ENCODE assay signal across 8 cellular contexts in genomic region chr10:100528885-100529472, GRCh38. TPM values are rescaled to one million over a fixed set of nuclear protein-coding genes. Genes with fewer than 3 reads are reported as not detected.
A peak's percentile ranks its signal among the peaks of the same experiment; 100 is the strongest.
DNase-seq lines count a peak whose midpoint lies in the region; ATAC-seq and TF ChIP-seq lines count a peak whose summit lies in the region.

No MANE protein-coding gene starts in this region.

- peaks cover 35% of the 10 kb centered on the region for H3K4me1 ChIP-seq in CD8-positive, alpha-beta T cell (ENCODE audit: insufficient read depth, low read length)
- H3K4me1 ChIP-seq in iPS DF 6.9 (ENCODE audit: control insufficient read depth, insufficient read depth, low read length) (no peaks in the 10 kb centered on the region), spleen (peaks cover 15 to 42% (median 30%) of the 10 kb centered on the region in 6 donors)

- ATAC-seq in CD8-positive, alpha-beta T cell, result peak; percentile 15
- ATAC-seq in HG03135 (IDR thresholded peaks at IDR 0.05; ENCODE audit: unreplicated experiment) (peak; percentile 30), HG03521 (IDR thresholded peaks at IDR 0.05; ENCODE audit: unreplicated experiment) (no peak)
- ATAC-seq in activated T-helper 17 cell treated with anti-CD3 and anti-CD28 coated beads, Interleukin-2, amount 50 U/mL, for 72 hours (replicated peaks), result peak; percentile 12

- TF ChIP-seq POLR2A in spleen (IDR thresholded peaks at IDR 0.05), result no peak

- H3K9me3 Mint-ChIP-seq in CD8-positive, alpha-beta T cell, result no peaks in the 10 kb centered on the region
- no peaks in the 10 kb centered on the region for H3K9me3 Mint-ChIP-seq in activated T-helper 17 cell treated with anti-CD3 and anti-CD28 coated beads, Interleukin-2, amount 50 U/mL, for 72 hours

- intact Hi-C loops in CD8-positive, alpha-beta T cell (cut with DNase I, micrococcal nuclease), result loop anchor here (1.0 to 2.0 kb wide), 3 partner anchors 18 to 48 kb away; no protein-coding TSS in a partner anchor
- intact Hi-C loops in spleen (cut with DNase I; ENCODE audit: low total_unique reads), result no loop called here

- peaks cover 46% of the 10 kb centered on the region for H3K36me3 Mint-ChIP-seq in CD8-positive, alpha-beta T cell
- peaks cover 62% of the 10 kb centered on the region for H3K36me3 Mint-ChIP-seq in activated T-helper 17 cell treated with anti-CD3 and anti-CD28 coated beads, Interleukin-2, amount 50 U/mL, for 72 hours (ENCODE audit: low read depth)

- CTCF ChIA-PET in CD8-positive, alpha-beta T cell (lab: Charles Lee), result interaction anchor here (1.1 to 26.0 kb wide), 3 partner anchors 10 to 98 kb away, joined by 8 to 298 read pairs (median 23); partner anchors contain the start of gene SEC31B

- peak overlapping the region; percentile 77 for H3K27ac ChIP-seq in CD8-positive, alpha-beta T cell (ENCODE audit: low read depth, low read length)
- H3K27ac ChIP-seq in iPS DF 6.9 (ENCODE audit: low read length) (no peak overlapping the region), spleen (peak overlapping the region in 7 of 8 donors; percentile 68 to 88 (median 85))

- H3K27me3 ChIP-seq in CD8-positive, alpha-beta T cell (ENCODE audit: insufficient read depth, low read length), result no peaks in the 10 kb centered on the region
- H3K27me3 ChIP-seq in iPS DF 6.9 (ENCODE audit: control insufficient read depth, insufficient read depth, low read length) (no peaks in the 10 kb centered on the region), spleen (replicated peaks in 1 of 7) (no peaks in the 10 kb centered on the region)

- no CpG with 5 or more reads among the region's 19 CpGs for WGBS in iPS DF 6.9 (ENCODE audit: insufficient coverage, insufficient read length)
- 0 to 1% (median 1%) methylated on average over 19 of the region's 19 CpGs for WGBS in spleen, 5 donors

- TF ChIP-seq CTCF in CD8-positive, alpha-beta T cell (IDR thresholded peaks at IDR 0.05), result no peak
- no peak for TF ChIP-seq CTCF in spleen (IDR thresholded peaks at IDR 0.05 in 8 of 11, conservative IDR thresholded peaks at IDR 0.05 in 3 of 11)

- peak overlapping the region; percentile 99 for H3K4me3 Mint-ChIP-seq in CD8-positive, alpha-beta T cell
- H3K4me3 Mint-ChIP-seq in activated T-helper 17 cell treated with anti-CD3 and anti-CD28 coated beads, Interleukin-2, amount 50 U/mL, for 72 hours, result peak overlapping the region; percentile 85

- H3K4me1 Mint-ChIP-seq in CD8-positive, alpha-beta T cell (ENCODE audit: low read depth), result peaks cover 39% of the 10 kb centered on the region
- H3K4me1 Mint-ChIP-seq in activated T-helper 17 cell treated with anti-CD3 and anti-CD28 coated beads, Interleukin-2, amount 50 U/mL, for 72 hours, result peaks cover 17% of the 10 kb centered on the region

- peaks cover 29% of the 10 kb centered on the region for H3K36me3 ChIP-seq in CD8-positive, alpha-beta T cell (ENCODE audit: insufficient read depth, low read length)
- peaks cover 18% of the 10 kb centered on the region for H3K36me3 ChIP-seq in iPS DF 6.9 (ENCODE audit: control insufficient read depth, insufficient read depth, low read length)
- H3K36me3 ChIP-seq in spleen, result peaks cover 0 to 35% (median 31%) of the 10 kb centered on the region in 6 donors

- peak overlapping the region; percentile 93 for H3K27ac Mint-ChIP-seq in CD8-positive, alpha-beta T cell
- H3K27ac Mint-ChIP-seq in activated T-helper 17 cell treated with anti-CD3 and anti-CD28 coated beads, Interleukin-2, amount 50 U/mL, for 72 hours, result peak overlapping the region; percentile 94

- POLR2A ChIA-PET in CD8-positive, alpha-beta T cell (lab: Charles Lee), result interaction anchor here (1.0 kb wide), 1 partner anchor 47 kb away, joined by 3 read pairs; no protein-coding TSS in a partner anchor

- DNase-seq in CD8-positive, alpha-beta T cell, result no peak
- DNase-seq in iPS DF 6.9 (ENCODE audit: low read depth, low spot score) (no peak), spleen (no peak), cortex of kidney (lab: John Stamatoyannopoulos, UW) (no peak), D341Med (ENCODE audit: low spot score) (no peak)

- no peaks in the 10 kb centered on the region for H3K9me3 ChIP-seq in CD8-positive, alpha-beta T cell (ENCODE audit: low read length)
- no peaks in the 10 kb centered on the region for H3K9me3 ChIP-seq in iPS DF 6.9 (ENCODE audit: control insufficient read depth, insufficient read depth, low read length)
- no peaks in the 10 kb centered on the region for H3K9me3 ChIP-seq in spleen

- peak overlapping the region; percentile 81 for H3K4me3 ChIP-seq in CD8-positive, alpha-beta T cell (ENCODE audit: low read depth, low read length)
- H3K4me3 ChIP-seq in iPS DF 6.9 (ENCODE audit: low read length), result peak overlapping the region; percentile 89; the same call in 1 of the 2 replicates
- H3K4me3 ChIP-seq in spleen, result peak overlapping the region; percentile 80 to 98 (median 86)

- H3K27me3 Mint-ChIP-seq in CD8-positive, alpha-beta T cell (ENCODE audit: low read depth), result no peaks in the 10 kb centered on the region
- H3K27me3 Mint-ChIP-seq in activated T-helper 17 cell treated with anti-CD3 and anti-CD28 coated beads, Interleukin-2, amount 50 U/mL, for 72 hours, result no peaks in the 10 kb centered on the region

RNA-seq across cellular contexts. Expression of gene NDUFB8, which starts 0.7 kb away (rescaled TPM):
- 100 to 1,000 TPM; 156 to 163 TPM for total RNA-seq in CD8-positive, alpha-beta T cell
- total RNA-seq in activated T-helper 17 cell treated with anti-CD3 and anti-CD28 coated beads, Interleukin-2, amount 50 U/mL, for 72 hours, result 100 to 1,000 TPM; 350 to 380 TPM
- 100 to 1,000 TPM in 6 of 7 donors, 10 to 100 TPM in 1; 96.2 to 142 (median 128) TPM for total RNA-seq in spleen
- 100 to 1,000 TPM; 196 to 261 (median 256) TPM for polyA plus RNA-seq in spleen

RNA-seq across cellular contexts. Expression of gene HIF1AN, which starts 6.8 kb away (rescaled TPM):
- 10 to 100 TPM; 28.0 to 31.2 TPM for total RNA-seq in CD8-positive, alpha-beta T cell
- 10 to 100 TPM; 53.3 to 60.2 TPM for total RNA-seq in activated T-helper 17 cell treated with anti-CD3 and anti-CD28 coated beads, Interleukin-2, amount 50 U/mL, for 72 hours
- 10 to 100 TPM; 18.2 to 48.2 (median 37.7) TPM for total RNA-seq in spleen
- polyA plus RNA-seq in spleen, result 1 to 10 TPM; 3.0 to 6.4 (median 3.6) TPM

RNA-seq across cellular contexts. Expression of gene SEC31B, which starts 9.3 kb away (rescaled TPM):
- total RNA-seq in CD8-positive, alpha-beta T cell, result 10 to 100 TPM; 57.5 to 57.9 TPM
- total RNA-seq in activated T-helper 17 cell treated with anti-CD3 and anti-CD28 coated beads, Interleukin-2, amount 50 U/mL, for 72 hours, result 100 to 1,000 TPM in 1 of 2 donors, 10 to 100 TPM in 1; 67.0 to 127 TPM
- total RNA-seq in spleen, result 10 to 100 TPM; 16.0 to 30.7 (median 21.6) TPM
- 10 to 100 TPM; 12.0 to 20.8 (median 19.1) TPM for polyA plus RNA-seq in spleen
